3 cellular contexts compared by ENCODE assay signal in genomic region chr7:29156798-29157461, GRCh38.
TF ChIP-seq lines count a peak whose summit lies in the region.

No MANE protein-coding gene starts in this region.

TF ChIP-seq in SK-N-SH, 30 proteins besides CTCF, POLR2A, EP300 and RAD21 (continued from another document):
- TF ChIP-seq TEAD4 (IDR thresholded peaks at IDR 0.05; ENCODE audit: borderline replicate concordance, insufficient read depth) = no peak
- no peak for TF ChIP-seq TCF12 (IDR thresholded peaks at IDR 0.05)
- no peak for TF ChIP-seq CHD2 (IDR thresholded peaks at IDR 0.05; ENCODE audit: low read length, partially characterized antibody)
- no peak for TF ChIP-seq ELF1 (IDR thresholded peaks at IDR 0.05)
TF ChIP-seq in SK-N-SH: peak in this region for 0.

TF ChIP-seq in SK-N-SH treated with all-trans-retinoic acid at 6 μM for 48 hours, 23 proteins besides CTCF, POLR2A, EP300 and RAD21:
- TF ChIP-seq PATZ1 (CRISPR knock-in tag; IDR thresholded peaks at IDR 0.05; ENCODE audit: borderline replicate concordance) = no peak
- TF ChIP-seq ZNF565 (CRISPR knock-in tag; conservative IDR thresholded peaks at IDR 0.05; ENCODE audit: low read depth) = no peak
- no peak for TF ChIP-seq TSHZ2 (CRISPR knock-in tag; IDR thresholded peaks at IDR 0.05)
- TF ChIP-seq OSR1 (CRISPR knock-in tag; IDR thresholded peaks at IDR 0.05) = no peak
- TF ChIP-seq ZC3H10 (CRISPR knock-in tag; IDR thresholded peaks at IDR 0.05) = no peak
- no peak for TF ChIP-seq PPARA (CRISPR knock-in tag; IDR thresholded peaks at IDR 0.05; ENCODE audit: borderline replicate concordance)

TF ChIP-seq in neural cell, 6 proteins besides CTCF, POLR2A, EP300 and RAD21 (continued from another document):
- no peak for TF ChIP-seq MXI1 (conservative IDR thresholded peaks at IDR 0.05; ENCODE audit: poor library complexity, severe bottlenecking)
- TF ChIP-seq EZH2 (IDR thresholded peaks at IDR 0.05; ENCODE audit: borderline replicate concordance, insufficient read depth, low read length, poor library complexity, severe bottlenecking) = no peak
- TF ChIP-seq POLR2AphosphoS5 (IDR thresholded peaks at IDR 0.05) = peak; percentile 84
TF ChIP-seq in neural cell: peak in this region for 4.
